26 cellular contexts compared by ENCODE assay signal in genomic region chr16:87847467-87847784, GRCh38. TPM values are rescaled to one million over a fixed set of nuclear protein-coding genes. Genes with fewer than 3 reads are reported as not detected.
DNase-seq lines count a peak whose midpoint lies in the region; ATAC-seq and TF ChIP-seq lines count a peak whose summit lies in the region.
"Had no signal": no experiment of that assay in that cellular context is flagged by ENCODE, and none has a peak within 500 bp of the region (broad histone marks: within the 10 kb centered on the region; RNA-seq: fewer than 3 reads in every experiment).

No MANE protein-coding gene starts in this region.

- 60 to 80% methylated on average over 3 to 8 of the region's 8 CpGs for WGBS in body of pancreas, 2 donors
- whole genome bisulfite sequencing in right lobe of liver (ENCODE audit: insufficient coverage, low coverage, low lambda C conversion rate, missing lambda C conversion rate), result no CpG with 5 or more reads among the region's 8 CpGs

- POLR2A ChIA-PET in activated CD8-positive, alpha-beta T cell treated with anti-CD3 and anti-CD28 coated beads, Interleukin-2, amount 10 ng/mL, durations not matched to agents 7 days and 5 days (lab: Charles Lee), result no interaction called here
- POLR2A ChIA-PET in activated CD8-positive, alpha-beta T cell treated with anti-CD3 and anti-CD28 coated beads for 36 hours (lab: Charles Lee), result interaction anchor here (0.6 to 2.1 kb wide), 8 partner anchors 8 to 33 kb away, joined by 3 to 8 read pairs (median 6); partner anchors contain the start of gene SLC7A5

- intact Hi-C loops in activated CD8-positive, alpha-beta T cell treated with anti-CD3 and anti-CD28 coated beads for 36 hours (cut with micrococcal nuclease), result no loop called here
- intact Hi-C loops in body of pancreas (cut with DNase I), result no loop called here
- intact Hi-C loops in right lobe of liver (cut with DNase I), result no loop called here
- intact Hi-C loops in left cardiac atrium (cut with DNase I), result no loop called here

- no peak for ATAC-seq in activated CD8-positive, alpha-beta T cell treated with anti-CD3 and anti-CD28 coated beads, Interleukin-2, amount 10 ng/mL, durations not matched to agents 7 days and 5 days
- no peak for ATAC-seq in activated CD8-positive, alpha-beta T cell treated with anti-CD3 and anti-CD28 coated beads for 36 hours
- ATAC-seq in body of pancreas (no peak), right lobe of liver (peak in 1 of 4 donors; percentile 3), left cardiac atrium (no peak)
- ATAC-seq: esophagus mucosa; natural killer cell treated with Interleukin-12 subunit alpha and Interleukin-12 subunit beta and Interleukin-15 and Interleukin-18, amount 100 ng/mL, for 72 hours; stimulated activated naive CD8-positive, alpha-beta T cell treated with anti-CD3 and anti-CD28 coated beads, Interleukin-15, amount 100 ng/mL, for 72 hours had no signal

- no peaks in the 10 kb centered on the region for H3K27me3 ChIP-seq in body of pancreas
- no peaks in the 10 kb centered on the region for H3K27me3 ChIP-seq in right lobe of liver
- H3K27me3 ChIP-seq: vagina had no signal

- peaks cover 48% of the 10 kb centered on the region for H3K36me3 Mint-ChIP-seq in activated CD8-positive, alpha-beta T cell treated with anti-CD3 and anti-CD28 coated beads, Interleukin-2, amount 10 ng/mL, durations not matched to agents 7 days and 5 days (ENCODE audit: low read depth)
- H3K36me3 Mint-ChIP-seq in activated CD8-positive, alpha-beta T cell treated with anti-CD3 and anti-CD28 coated beads for 36 hours (ENCODE audit: low read depth), result peaks cover 66% of the 10 kb centered on the region
- H3K36me3 Mint-ChIP-seq: mesothelial cell of epicardium; natural killer cell treated with Interleukin-12 subunit alpha and Interleukin-12 subunit beta and Interleukin-15 and Interleukin-18, amount 100 ng/mL, for 72 hours had no signal

- no peak overlapping the region for H3K4me3 ChIP-seq in body of pancreas
- peak overlapping the region in 2 of 3 donors; percentile 23 to 34 for H3K4me3 ChIP-seq in right lobe of liver
- no peak overlapping the region for H3K4me3 ChIP-seq in foreskin fibroblast (ENCODE audit: low read depth in 1 of 2, low read length in 2 of 2)
- H3K4me3 ChIP-seq: smooth muscle cell, vagina had no signal

- no peak for TF ChIP-seq CTCF in activated CD8-positive, alpha-beta T cell treated with anti-CD3 and anti-CD28 coated beads for 36 hours (IDR thresholded peaks at IDR 0.05)
- TF ChIP-seq CTCF in body of pancreas (IDR thresholded peaks at IDR 0.05) (no peak), right lobe of liver (IDR thresholded peaks at IDR 0.05) (no peak), foreskin fibroblast (IDR thresholded peaks at IDR 0.05; ENCODE audit: low read depth, low read length) (no peak)

- H3K9me3 ChIP-seq in body of pancreas (no peaks in the 10 kb centered on the region), right lobe of liver (no peaks in the 10 kb centered on the region)
- H3K9me3 ChIP-seq: vagina had no signal

- H3K4me1 Mint-ChIP-seq in activated CD8-positive, alpha-beta T cell treated with anti-CD3 and anti-CD28 coated beads, Interleukin-2, amount 10 ng/mL, durations not matched to agents 7 days and 5 days (ENCODE audit: low read depth), result peaks cover 36% of the 10 kb centered on the region
- peaks cover 28% of the 10 kb centered on the region for H3K4me1 Mint-ChIP-seq in activated CD8-positive, alpha-beta T cell treated with anti-CD3 and anti-CD28 coated beads for 36 hours (ENCODE audit: low read depth)

- CTCF ChIA-PET in activated CD8-positive, alpha-beta T cell treated with anti-CD3 and anti-CD28 coated beads, Interleukin-2, amount 10 ng/mL, durations not matched to agents 7 days and 5 days (lab: Charles Lee), result interaction anchor here (1.0 to 9.8 kb wide), 5 partner anchors 9 to 67 kb away, joined by 3 to 150 read pairs (median 5); no protein-coding TSS in a partner anchor
- CTCF ChIA-PET in activated CD8-positive, alpha-beta T cell treated with anti-CD3 and anti-CD28 coated beads for 36 hours (lab: Charles Lee), result interaction anchor here (1.6 to 8.9 kb wide), 4 partner anchors 21 to 78 kb away, joined by 5 to 178 read pairs (median 13); partner anchors contain the start of gene SLC7A5

- H3K36me3 ChIP-seq in body of pancreas (replicated peaks in 1 of 2; ENCODE audit: insufficient read depth in 1 of 2, low read depth in 2 of 2) (no peaks in the 10 kb centered on the region), right lobe of liver (peaks cover 0 to 10% (median 0%) of the 10 kb centered on the region in 4 donors)
- H3K36me3 ChIP-seq: vagina had no signal

- DNase-seq in activated CD8-positive, alpha-beta T cell treated with anti-CD3 and anti-CD28 coated beads, Interleukin-2, amount 10 ng/mL, durations not matched to agents 7 days and 5 days, result no peak
- DNase-seq in activated CD8-positive, alpha-beta T cell treated with anti-CD3 and anti-CD28 coated beads for 36 hours, result no peak
- DNase-seq in body of pancreas (no peak), right lobe of liver (peak in 2 of 3 donors; percentile 71 to 83), substantia nigra (lab: John Stamatoyannopoulos, UW) (no peak), foreskin fibroblast (no peak), NCI-H2196 treated with DMSO at 0.1 percent for 48 hours (lab: John Stamatoyannopoulos, UW; ENCODE audit: unreplicated experiment) (no peak), left cardiac atrium (no peak)
- DNase-seq: 8988T; activated effector memory CD4-positive, alpha-beta T cell treated with Interleukin-2 at 50 U/mL for 16 hours; amniotic stem cell; central memory CD4-positive, alpha-beta T cell; COR-L47; effector CD4-positive, alpha-beta T cell; kidney glomerular epithelial cell; NCI-H1105; NCI-H2107; NCI-H524 treated with DMSO at 0.1 percent for 48 hours; stimulated activated CD4-positive, alpha-beta T cell treated with anti-CD3 and anti-CD28 coated beads, Interleukin-4, amount 100 ng/mL, for 24 hours; stimulated activated naive CD8-positive, alpha-beta T cell treated with anti-CD3 and anti-CD28 coated beads, Interleukin-15, amount 100 ng/mL, for 72 hours had no signal

- TF ChIP-seq POLR2A in body of pancreas (IDR thresholded peaks at IDR 0.05) (no peak), right lobe of liver (IDR thresholded peaks at IDR 0.05) (no peak)

- no peak overlapping the region for H3K4me3 Mint-ChIP-seq in activated CD8-positive, alpha-beta T cell treated with anti-CD3 and anti-CD28 coated beads, Interleukin-2, amount 10 ng/mL, durations not matched to agents 7 days and 5 days
- H3K4me3 Mint-ChIP-seq in activated CD8-positive, alpha-beta T cell treated with anti-CD3 and anti-CD28 coated beads for 36 hours, result no peak overlapping the region
- H3K4me3 Mint-ChIP-seq: B cell; mesothelial cell of epicardium; natural killer cell treated with Interleukin-12 subunit alpha and Interleukin-12 subunit beta and Interleukin-15 and Interleukin-18, amount 100 ng/mL, for 72 hours; stimulated activated naive CD8-positive, alpha-beta T cell treated with anti-CD3 and anti-CD28 coated beads, Interleukin-15, amount 100 ng/mL, for 72 hours had no signal

- H3K4me1 ChIP-seq in body of pancreas, result peaks cover 38% of the 10 kb centered on the region
- peaks cover 2 to 71% (median 20%) of the 10 kb centered on the region in 4 donors for H3K4me1 ChIP-seq in right lobe of liver

- no peaks in the 10 kb centered on the region for H3K27me3 Mint-ChIP-seq in activated CD8-positive, alpha-beta T cell treated with anti-CD3 and anti-CD28 coated beads, Interleukin-2, amount 10 ng/mL, durations not matched to agents 7 days and 5 days (ENCODE audit: low read depth)
- H3K27me3 Mint-ChIP-seq in activated CD8-positive, alpha-beta T cell treated with anti-CD3 and anti-CD28 coated beads for 36 hours, result no peaks in the 10 kb centered on the region
- H3K27me3 Mint-ChIP-seq: B cell; natural killer cell treated with Interleukin-12 subunit alpha and Interleukin-12 subunit beta and Interleukin-15 and Interleukin-18, amount 100 ng/mL, for 72 hours; stimulated activated naive CD8-positive, alpha-beta T cell treated with anti-CD3 and anti-CD28 coated beads, Interleukin-15, amount 100 ng/mL, for 72 hours had no signal

- H3K9me3 Mint-ChIP-seq in activated CD8-positive, alpha-beta T cell treated with anti-CD3 and anti-CD28 coated beads, Interleukin-2, amount 10 ng/mL, durations not matched to agents 7 days and 5 days (ENCODE audit: insufficient read depth), result no peaks in the 10 kb centered on the region
- H3K9me3 Mint-ChIP-seq in activated CD8-positive, alpha-beta T cell treated with anti-CD3 and anti-CD28 coated beads for 36 hours, result no peaks in the 10 kb centered on the region
- H3K9me3 Mint-ChIP-seq: mesothelial cell of epicardium; natural killer cell treated with Interleukin-12 subunit alpha and Interleukin-12 subunit beta and Interleukin-15 and Interleukin-18, amount 100 ng/mL, for 72 hours; stimulated activated naive CD8-positive, alpha-beta T cell treated with anti-CD3 and anti-CD28 coated beads, Interleukin-15, amount 100 ng/mL, for 72 hours had no signal

- H3K27ac ChIP-seq in body of pancreas (peak overlapping the region; percentile 71 to 88 (median 88)), right lobe of liver (peak overlapping the region; percentile 57 to 75 (median 70)), substantia nigra (ENCODE audit: low read depth, low read length, poor library complexity, severe bottlenecking) (peak overlapping the region; percentile 76)
- H3K27ac ChIP-seq: vagina had no signal

- peak overlapping the region; percentile 25 for H3K27ac Mint-ChIP-seq in activated CD8-positive, alpha-beta T cell treated with anti-CD3 and anti-CD28 coated beads, Interleukin-2, amount 10 ng/mL, durations not matched to agents 7 days and 5 days
- H3K27ac Mint-ChIP-seq in activated CD8-positive, alpha-beta T cell treated with anti-CD3 and anti-CD28 coated beads for 36 hours, result no peak overlapping the region
- H3K27ac Mint-ChIP-seq: B cell; mesothelial cell of epicardium; natural killer cell treated with Interleukin-12 subunit alpha and Interleukin-12 subunit beta and Interleukin-15 and Interleukin-18, amount 100 ng/mL, for 72 hours; stimulated activated naive CD8-positive, alpha-beta T cell treated with anti-CD3 and anti-CD28 coated beads, Interleukin-15, amount 100 ng/mL, for 72 hours had no signal

RNA-seq across cellular contexts. Expression of gene SLC7A5, which starts 21.9 kb away (rescaled TPM):
- 100 to 1,000 TPM; 114 to 118 TPM for total RNA-seq in activated CD8-positive, alpha-beta T cell treated with anti-CD3 and anti-CD28 coated beads, Interleukin-2, amount 10 ng/mL, durations not matched to agents 7 days and 5 days
- 100 to 1,000 TPM; 230 to 236 TPM for total RNA-seq in activated CD8-positive, alpha-beta T cell treated with anti-CD3 and anti-CD28 coated beads for 36 hours
- total RNA-seq in body of pancreas (1 to 10 TPM; 1.6 to 3.4 TPM), right lobe of liver (10 to 100 TPM in 5 of 6 experiments, 1 to 10 TPM in 1; 7.0 to 16.3 (median 12.4) TPM), left cardiac atrium (10 to 100 TPM in 1 of 2 donors, 1 to 10 TPM in 1; 8.4 to 18.4 TPM)

Comparison
In these comparisons a context has a peak if more than half of its experiments do, and no peak if none do; other contexts are left out.
1. DNase-seq: peak in right lobe of liver (2 of 3); none in activated CD8-positive, alpha-beta T cell treated with anti-CD3 and anti-CD28 coated beads, Interleukin-2, amount 10 ng/mL, durations not matched to agents 7 days and 5 days (single experiment), activated CD8-positive, alpha-beta T cell treated with anti-CD3 and anti-CD28 coated beads for 36 hours (single experiment), body of pancreas (0 of 4), substantia nigra (0 of 49), foreskin fibroblast (0 of 2), NCI-H2196 treated with DMSO at 0.1 percent for 48 hours (single experiment) and left cardiac atrium (single experiment).
2. H3K4me3 ChIP-seq: peak in right lobe of liver (2 of 3); none in body of pancreas (0 of 2) and foreskin fibroblast (0 of 2).
3. RNA of gene SLC7A5, which starts 21.9 kb away (total RNA-seq): 230 to 236 TPM in activated CD8-positive, alpha-beta T cell treated with anti-CD3 and anti-CD28 coated beads for 36 hours and 114 to 118 TPM in activated CD8-positive, alpha-beta T cell treated with anti-CD3 and anti-CD28 coated beads, Interleukin-2, amount 10 ng/mL, durations not matched to agents 7 days and 5 days; 8.4 to 18.4 TPM in left cardiac atrium, 7.0 to 16.3 TPM in right lobe of liver and 1.6 to 3.4 TPM in body of pancreas; every median in the first group is over 4 times any median in the second.
4. Peak in every context shown above with its lines, with median percentiles within 50 percentile points of each other: H3K27ac ChIP-seq.